ENCODE assay signal across 8 cellular contexts in genomic region chr4:83034630-83035494, GRCh38. TPM values are rescaled to one million over a fixed set of nuclear protein-coding genes. Genes with fewer than 3 reads are reported as not detected.
DNase-seq lines count a peak whose midpoint lies in the region; ATAC-seq and TF ChIP-seq lines count a peak whose summit lies in the region.

TSS of gene COPS4 (plus strand) at chr4:83035183. CDS start at chr4:83035225, 42 bp downstream.

- H3K4me1 ChIP-seq in upper lobe of right lung, result peaks cover 13% of the 10 kb centered on the region

- H3K4me3 ChIP-seq in upper lobe of right lung, result peak within 1 kb of the TSS; percentile 90

- peak within 1 kb of the TSS; percentile 98 for H3K27ac Mint-ChIP-seq in T-helper 17 cell

- no peaks in the 10 kb centered on the region for H3K36me3 Mint-ChIP-seq in T-helper 17 cell (ENCODE audit: low read depth)

- no peaks in the 10 kb centered on the region for H3K27me3 ChIP-seq in upper lobe of right lung

- H3K36me3 ChIP-seq in upper lobe of right lung, result no peaks in the 10 kb centered on the region

- intact Hi-C loops in left cardiac atrium (cut with DNase I), result loop anchor here in 1 of 2 donors (1.0 kb wide), 1 partner anchor 22 kb away; no protein-coding TSS in a partner anchor
- intact Hi-C loops in posterior vena cava (cut with DNase I), result no loop called here
- intact Hi-C loops in upper lobe of right lung (cut with DNase I), result no loop called here

- H3K9me3 ChIP-seq in T-helper 17 cell (ENCODE audit: control insufficient read depth, low read length, poor library complexity, severe bottlenecking), result no peaks in the 10 kb centered on the region
- no peaks in the 10 kb centered on the region for H3K9me3 ChIP-seq in upper lobe of right lung

- peak; percentile 50 for TF ChIP-seq CTCF in upper lobe of right lung (IDR thresholded peaks at IDR 0.05)

- no peaks in the 10 kb centered on the region for H3K27me3 Mint-ChIP-seq in T-helper 17 cell

- DNase-seq in NCI-H1694 treated with DMSO at 0.1 percent for 48 hours (lab: John Stamatoyannopoulos, UW), result peak; percentile 97
- DNase-seq in T-helper 17 cell, result peak; percentile 86 to 91 (median 88)
- peak; percentile 42 to 100 (median 97) for DNase-seq in amygdala (lab: John Stamatoyannopoulos, UW)
- DNase-seq in left cardiac atrium, result peak; percentile 98
- peak; percentile 98 for DNase-seq in posterior vena cava (ENCODE audit: low spot score)
- peak; percentile 96 for DNase-seq in upper lobe of right lung

- peak within 1 kb of the TSS; percentile 99 for H3K4me3 Mint-ChIP-seq in T-helper 17 cell

- peaks cover 12% of the 10 kb centered on the region for H3K4me1 Mint-ChIP-seq in T-helper 17 cell

- ATAC-seq in GM18498 (IDR thresholded peaks at IDR 0.05; ENCODE audit: unreplicated experiment), result peak; percentile 99
- ATAC-seq in HG02938 (IDR thresholded peaks at IDR 0.05; ENCODE audit: unreplicated experiment), result peak; percentile 98
- peak; percentile 97 for ATAC-seq in T-helper 17 cell
- peak; percentile 100 for ATAC-seq in left cardiac atrium
- ATAC-seq in upper lobe of right lung, result peak; percentile 100

- H3K27ac ChIP-seq in upper lobe of right lung, result peak within 1 kb of the TSS; percentile 93

RNA-seq across cellular contexts. Expression of gene COPS4, which starts in this region (rescaled TPM):
- total RNA-seq in T-helper 17 cell (10 to 100 TPM; 24.1 to 25.4 TPM), left cardiac atrium (10 to 100 TPM; 43.4 to 46.9 TPM), posterior vena cava (10 to 100 TPM; 36.2 to 39.5 TPM), upper lobe of right lung (24.3 TPM)

Comparison
In these comparisons a context has a peak if more than half of its experiments do, and no peak if none do; other contexts are left out.
1. Peak in every context shown above with its lines: DNase-seq, ATAC-seq, H3K4me3 ChIP-seq and H3K27ac ChIP-seq.